ENCODE assay signal across 8 cellular contexts in genomic region chr19:56119585-56119978, GRCh38. TPM values are rescaled to one million over a fixed set of nuclear protein-coding genes. Genes with fewer than 3 reads are reported as not detected.
DNase-seq lines count a peak whose midpoint lies in the region; ATAC-seq and TF ChIP-seq lines count a peak whose summit lies in the region.

No MANE protein-coding gene starts in this region.

- no peak for ATAC-seq in GM21723 (IDR thresholded peaks at IDR 0.05; ENCODE audit: unreplicated experiment)

- DNase-seq in GM12865 (ENCODE audit: low read depth) (no peak), SJSA1 (ENCODE audit: low read depth in 1 of 2, low spot score in 2 of 2) (no peak), esophagus squamous epithelium (lab: John Stamatoyannopoulos, UW) (no peak), NAMALWA (ENCODE audit: low spot score) (no peak), T1000 (lab: John Stamatoyannopoulos, UW) (no peak), middle frontal gyrus (ENCODE audit: extremely low spot score, low spot score) (no peak)

- H3K79me2 ChIP-seq in parathyroid adenoma = peaks cover 48% of the 10 kb centered on the region

- H3K27ac ChIP-seq in SJSA1 (no peak overlapping the region), esophagus squamous epithelium (peak overlapping the region; percentile 93 to 99 (median 98)), parathyroid adenoma (peak overlapping the region; percentile 91)

- no peak for TF ChIP-seq POLR2A in esophagus squamous epithelium (IDR thresholded peaks at IDR 0.05)

- 26% methylated on average over 7 of the region's 15 CpGs; no CpG with 5 or more reads in 1 of the 2 donors for WGBS in esophagus squamous epithelium, 2 donors

- H3K4me3 ChIP-seq in GM12865 (ENCODE audit: low read depth, low read length) (peak overlapping the region; percentile 84), SJSA1 (peak overlapping the region; percentile 90), esophagus squamous epithelium (peak overlapping the region; percentile 73 to 97 (median 88)), parathyroid adenoma (ENCODE audit: low read depth, low read length) (peak overlapping the region; percentile 84)

- peak overlapping the region; percentile 81 for H3K4me2 ChIP-seq in parathyroid adenoma (ENCODE audit: low read length)

- H3K4me1 ChIP-seq in SJSA1 (replicated peaks) (peaks cover 12% of the 10 kb centered on the region), esophagus squamous epithelium (peaks cover 31 to 72% (median 48%) of the 10 kb centered on the region in 3 donors), parathyroid adenoma (peaks cover 14% of the 10 kb centered on the region)

- H3K27me3 ChIP-seq in SJSA1 (replicated peaks) (no peaks in the 10 kb centered on the region), esophagus squamous epithelium (no peaks in the 10 kb centered on the region), parathyroid adenoma (ENCODE audit: control insufficient read depth, insufficient read depth, low read length) (no peaks in the 10 kb centered on the region)

- H2AFZ ChIP-seq in parathyroid adenoma = no peak overlapping the region

- H3K36me3 ChIP-seq in SJSA1 (peaks cover 29% of the 10 kb centered on the region), esophagus squamous epithelium (peaks cover 0 to 7% (median 0%) of the 10 kb centered on the region in 3 donors), parathyroid adenoma (ENCODE audit: control insufficient read depth, insufficient read depth, low read length) (no peaks in the 10 kb centered on the region)

- H3K9me3 ChIP-seq in SJSA1 (replicated peaks) = no peaks in the 10 kb centered on the region
- H3K9me3 ChIP-seq in esophagus squamous epithelium = no peaks in the 10 kb centered on the region
- no peaks in the 10 kb centered on the region for H3K9me3 ChIP-seq in parathyroid adenoma (ENCODE audit: control insufficient read depth, low read length)

- no peak overlapping the region for H3K9ac ChIP-seq in parathyroid adenoma

- intact Hi-C loops in esophagus squamous epithelium (cut with DNase I) = no loop called here

- TF ChIP-seq CTCF in GM12865 (IDR thresholded peaks at IDR 0.05; ENCODE audit: insufficient read depth, low read depth, low read length, missing control alignments) (no peak), esophagus squamous epithelium (IDR thresholded peaks at IDR 0.05) (no peak), parathyroid adenoma (IDR thresholded peaks at IDR 0.05) (no peak)

RNA-seq across cellular contexts. Expression of gene ZNF787, which starts 1.5 kb away (rescaled TPM):
- total RNA-seq in SJSA1 (2014; rRNA removed; shearing (Covaris generic)) = 20.0 and 26.2 TPM in 2 replicates
- total RNA-seq in esophagus squamous epithelium = 10 to 100 TPM in 3 of 4 donors, 1 to 10 TPM in 1; 9.9 to 21.3 (median 13.1) TPM

RNA-seq across cellular contexts. Expression of gene ZNF444, which starts 21.5 kb away (rescaled TPM):
- 23.4 and 36.1 TPM in 2 replicates for total RNA-seq in SJSA1 (2014; rRNA removed; shearing (Covaris generic))
- total RNA-seq in esophagus squamous epithelium = 10 to 100 TPM; 10.6 to 22.1 (median 15.6) TPM

RNA-seq across cellular contexts. Expression of gene GALP, which starts 56.2 kb away (rescaled TPM):
- total RNA-seq in SJSA1 (2014; rRNA removed; shearing (Covaris generic)) = not detected in 2 replicates
- total RNA-seq in esophagus squamous epithelium = not detected
